7 cellular contexts compared by ENCODE assay signal in the genomic region with DNA sequence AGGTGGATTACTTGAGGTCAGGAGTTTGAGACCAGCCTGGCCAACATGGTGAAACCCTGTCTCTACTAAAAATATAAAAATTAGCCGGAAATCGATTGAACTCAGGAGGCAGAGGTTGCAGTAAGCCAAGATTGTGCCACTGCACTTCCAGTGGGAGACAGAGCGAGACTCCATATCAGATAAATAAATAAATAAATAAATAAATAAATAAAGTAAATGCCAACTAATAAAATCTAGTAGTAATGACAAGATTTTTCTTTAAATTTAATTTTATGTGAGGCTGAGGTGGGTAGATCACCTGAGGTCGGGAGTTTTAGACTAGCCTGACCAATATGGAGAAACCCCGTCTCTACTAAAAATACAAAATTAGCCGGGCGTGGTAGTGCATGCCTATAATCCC. TPM values are rescaled to one million over a fixed set of nuclear protein-coding genes. Genes with fewer than 3 reads are reported as not detected.
DNase-seq lines count a peak whose midpoint lies in the region; ATAC-seq, FAIRE-seq and TF ChIP-seq lines count a peak whose summit lies in the region.
"Not testable (repeated sequence)": the region's sequence is repeated elsewhere in the genome, so short reads cannot be mapped to it uniquely, and the experiment has no call there.

No MANE protein-coding gene starts in this region.

- not testable (repeated sequence) for DNase-seq in A549 (ENCODE audit: low read depth in 1 of 2, low spot score in 1 of 2); RWPE2 (ENCODE audit: low spot score); mammary epithelial cell; uterus

- H3K4me1 ChIP-seq in A549, result not testable (repeated sequence)
- H3K4me1 ChIP-seq in RWPE2 (ENCODE audit: insufficient read depth, poor library complexity, severe bottlenecking), result peaks cover 50% of the 10 kb centered on the region
- H3K4me1 ChIP-seq in mammary epithelial cell (ENCODE audit: insufficient read depth, low read length), result peaks cover 66% of the 10 kb centered on the region
- peaks cover 16 to 89% (median 55%) of the 10 kb centered on the region in 3 donors for H3K4me1 ChIP-seq in gastroesophageal sphincter
- H3K4me1 ChIP-seq in rectal smooth muscle tissue (ENCODE audit: control insufficient read depth, insufficient read depth, low read length), result peaks cover 53% of the 10 kb centered on the region
- H3K4me1 ChIP-seq in stomach smooth muscle (ENCODE audit: control insufficient read depth, insufficient read depth, low read length), result peaks cover 70% of the 10 kb centered on the region
- H3K4me1 ChIP-seq in uterus, result peaks cover 25 to 40% of the 10 kb centered on the region in 2 donors

- not testable (repeated sequence) for H2AFZ ChIP-seq in mammary epithelial cell (ENCODE audit: low read depth, low read length)

- in situ Hi-C loops in mammary epithelial cell (cut with MboI; ENCODE audit: low sequenced_read_pairs in 2 of 2), result not testable (repeated sequence)

- not testable (repeated sequence) for H3K27me3 ChIP-seq in RWPE2 (ENCODE audit: insufficient read depth, poor library complexity, severe bottlenecking); mammary epithelial cell (ENCODE audit: insufficient read depth, low read length); gastroesophageal sphincter; rectal smooth muscle tissue (ENCODE audit: control insufficient read depth, insufficient read depth, low read length); stomach smooth muscle (ENCODE audit: control insufficient read depth in 1 of 2, insufficient read depth in 2 of 2, low read length in 2 of 2); uterus

- CTCF ChIA-PET in A549 (lab: Yijun Ruan, JAX); mammary epithelial cell (lab: Charles Lee; ENCODE audit: low non-redundant PET): not testable (repeated sequence)

- dilution Hi-C loops in mammary epithelial cell (cut with HindIII; ENCODE audit: low sequenced_read_pairs), result not testable (repeated sequence)

- peaks cover 88% of the 10 kb centered on the region for H3K79me2 ChIP-seq in mammary epithelial cell (ENCODE audit: insufficient read depth, low read length)

- WGBS in A549 (ENCODE audit: missing lambda C conversion rate), result 93% methylated on average over 7 of the region's 7 CpGs
- 95% methylated on average over 7 of the region's 7 CpGs for WGBS in mammary epithelial cell (ENCODE audit: low coverage, missing lambda C conversion rate)
- WGBS in gastroesophageal sphincter (ENCODE audit: low coverage in 1 of 2), 2 donors, result 73 to 80% methylated on average over 5 to 7 of the region's 7 CpGs

- POLR2A ChIA-PET in A549 (lab: Yijun Ruan, JAX), result not testable (repeated sequence)

- FAIRE-seq in A549 (lab: Jason Lieb, UNC), result not testable (repeated sequence)

- H3K4me2 ChIP-seq in A549; mammary epithelial cell (ENCODE audit: insufficient read depth, low read depth, low read length): not testable (repeated sequence)

- ATAC-seq in A549; RWPE2 (ENCODE audit: low read depth); gastroesophageal sphincter: not testable (repeated sequence)

- not testable (repeated sequence) for H3K9ac ChIP-seq in mammary epithelial cell (ENCODE audit: insufficient read depth, low read length); rectal smooth muscle tissue (ENCODE audit: low read length); stomach smooth muscle (ENCODE audit: low read length in 2 of 2)

- H4K20me1 ChIP-seq in mammary epithelial cell (ENCODE audit: insufficient read depth, low read length), result not testable (repeated sequence)

- TF ChIP-seq CTCF in A549 (IDR thresholded peaks at IDR 0.05); RWPE2 (IDR thresholded peaks at IDR 0.05; ENCODE audit: poor library complexity, severe bottlenecking); mammary epithelial cell (conservative IDR thresholded peaks at IDR 0.05 in 1 of 2, IDR thresholded peaks at IDR 0.05 in 1 of 2; ENCODE audit: extremely low read depth in 1 of 2, insufficient read depth in 1 of 2, low read depth in 1 of 2, low read length in 2 of 2); gastroesophageal sphincter (IDR thresholded peaks at IDR 0.05); uterus (IDR thresholded peaks at IDR 0.05): not testable (repeated sequence)

- H3K4me3 ChIP-seq in A549; RWPE2 (ENCODE audit: severe bottlenecking); mammary epithelial cell (replicated peaks in 1 of 3; ENCODE audit: insufficient read depth in 1 of 3, low read depth in 2 of 3, low read length in 3 of 3); gastroesophageal sphincter; rectal smooth muscle tissue (ENCODE audit: low read length); stomach smooth muscle (ENCODE audit: low read length in 2 of 2); uterus: not testable (repeated sequence)

- H3K36me3 ChIP-seq in RWPE2 (ENCODE audit: low read depth); mammary epithelial cell (ENCODE audit: insufficient read depth, low read length); gastroesophageal sphincter; rectal smooth muscle tissue (ENCODE audit: control insufficient read depth, insufficient read depth, low read length); uterus: not testable (repeated sequence)
- peaks cover 6 to 12% of the 10 kb centered on the region in 2 donors for H3K36me3 ChIP-seq in stomach smooth muscle (ENCODE audit: control insufficient read depth in 2 of 2, insufficient read depth in 2 of 2, low read length in 2 of 2)

- not testable (repeated sequence) for H3K27ac ChIP-seq in A549
- peak overlapping the region; percentile 81 for H3K27ac ChIP-seq in RWPE2 (ENCODE audit: poor library complexity, severe bottlenecking)
- H3K27ac ChIP-seq in mammary epithelial cell (ENCODE audit: insufficient read depth, low read depth, low read length), result peak overlapping the region; percentile 47
- peak overlapping the region; percentile 14 to 95 (median 92) for H3K27ac ChIP-seq in gastroesophageal sphincter
- peak overlapping the region; percentile 34 for H3K27ac ChIP-seq in rectal smooth muscle tissue (ENCODE audit: low read depth, low read length)
- peak overlapping the region; percentile 4 for H3K27ac ChIP-seq in stomach smooth muscle (ENCODE audit: low read length)
- H3K27ac ChIP-seq in uterus, result peak overlapping the region; percentile 40 to 98

- TF ChIP-seq EP300 in A549 (IDR thresholded peaks at IDR 0.05); gastroesophageal sphincter (IDR thresholded peaks at IDR 0.05): not testable (repeated sequence)

- not testable (repeated sequence) for TF ChIP-seq POLR2A in A549 (IDR thresholded peaks at IDR 0.05; ENCODE audit: low read length); gastroesophageal sphincter (IDR thresholded peaks at IDR 0.05); uterus (IDR thresholded peaks at IDR 0.05)

- not testable (repeated sequence) for TF ChIP-seq RAD21 in A549 (conservative IDR thresholded peaks at IDR 0.05 in 1 of 2, IDR thresholded peaks at IDR 0.05 in 1 of 2)

- intact Hi-C loops in mammary epithelial cell (cut with micrococcal nuclease); uterus (cut with DNase I; ENCODE audit: low total_unique reads): not testable (repeated sequence)

- not testable (repeated sequence) for H3K9me3 ChIP-seq in A549; RWPE2 (ENCODE audit: severe bottlenecking); mammary epithelial cell (replicated peaks; ENCODE audit: insufficient read depth, low read length); gastroesophageal sphincter; stomach smooth muscle (ENCODE audit: control insufficient read depth in 2 of 2, low read length in 2 of 2); uterus

- BruUV-seq in mammary epithelial cell (replicated peaks; lab: Mats Ljungman, UMichigan), result not testable (repeated sequence)

TF ChIP-seq in A549, 52 proteins besides CTCF, POLR2A, EP300 and RAD21:
- peak; percentile 64 for TF ChIP-seq ZC3H11A (IDR thresholded peaks at IDR 0.05)

RNA-seq across cellular contexts. Expression of gene ATP2B4, which starts 6.9 kb away (rescaled TPM):
- polyA plus RNA-seq in A549 (2011; rRNA removed) (20.5 and 22.5 TPM in 2 replicates), A549 (2017; fragmentation: RNase III; extraction: RNeasy Plus Mini Kit Qiagen cat#74134 plus additional on column Dnase treatment) (8.3 to 8.7 TPM (median 8.5 TPM) in 3 replicates), mammary epithelial cell (67.7 TPM)
- polyA plus RNA-seq in A549 (2012; cell fraction: cytosol; rRNA removed), result 4.0 and 4.8 TPM in 2 replicates
- 6.8 and 8.3 TPM in 2 replicates for polyA plus RNA-seq in A549 (2012; cell fraction: nucleus; rRNA removed)
- 32.3 and 40.3 TPM in 2 replicates for polyA minus RNA-seq in A549 (2011; rRNA and poly(A)+ RNA removed)
- total RNA-seq in mammary epithelial cell (10 to 100 TPM; 70.5 to 91.1 TPM), gastroesophageal sphincter (100 to 1,000 TPM; 211 to 454 (median 257) TPM), uterus (100 to 1,000 TPM in 3 of 4 donors, 10 to 100 TPM in 1; 82.6 to 464 (median 215) TPM)
- polyA minus RNA-seq in mammary epithelial cell, result 229 TPM
